Comparison of ENCODE assay signal across 8 cellular contexts in the genomic region with DNA sequence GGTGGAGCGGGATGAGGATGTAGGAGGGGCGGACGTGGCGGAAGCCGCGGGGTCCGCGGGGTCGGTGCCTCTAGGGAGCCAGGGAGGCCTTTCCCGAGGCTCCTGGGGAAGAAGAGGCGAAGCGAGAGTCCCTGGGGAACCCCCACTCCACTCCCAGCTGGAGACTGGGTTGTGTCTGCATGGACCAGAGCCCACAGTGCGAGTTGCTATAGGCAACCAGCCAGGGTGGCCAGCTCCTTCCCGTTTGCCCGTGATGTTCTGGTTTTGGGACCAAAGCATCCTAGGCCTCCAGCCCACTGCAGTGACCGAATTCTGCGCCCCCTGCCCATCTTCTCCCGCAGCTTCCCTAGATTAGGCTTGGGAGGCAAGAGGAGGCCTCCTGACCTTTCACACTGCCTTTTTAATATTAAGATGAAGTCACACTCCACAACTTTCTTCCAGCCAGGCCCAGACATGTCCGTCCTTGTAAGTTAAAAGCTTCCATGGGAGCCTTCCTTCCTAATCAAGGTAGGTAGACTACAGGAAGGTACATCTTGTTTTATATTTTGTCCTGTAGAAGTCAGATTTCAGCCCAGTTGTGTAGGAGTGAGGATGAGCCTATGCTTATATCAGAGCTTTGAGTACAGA. TPM values are rescaled to one million over a fixed set of nuclear protein-coding genes. Genes with fewer than 3 reads are reported as not detected.
DNase-seq lines count a peak whose midpoint lies in the region; ATAC-seq, FAIRE-seq and TF ChIP-seq lines count a peak whose summit lies in the region.

No MANE protein-coding gene starts in this region.

- ATAC-seq in GM18511 (IDR thresholded peaks at IDR 0.05; ENCODE audit: unreplicated experiment) (peak; percentile 34), HG03103 (IDR thresholded peaks at IDR 0.05; ENCODE audit: low read depth, unreplicated experiment) (peak; percentile 22), upper lobe of left lung (ENCODE audit: low FRiP score in 2 of 2) (peak; percentile 63 to 64)

- H3K27ac ChIP-seq in ectodermal cell (ENCODE audit: insufficient read depth, low read depth, low read length, poor library complexity, severe bottlenecking), result no peak overlapping the region
- peak overlapping the region; percentile 96 to 99 (median 98) for H3K27ac ChIP-seq in upper lobe of left lung

- H3K4me1 Mint-ChIP-seq in mesothelial cell of epicardium, result peaks cover 14% of the 10 kb centered on the region

- WGBS in ectodermal cell, 2 experiments, result 8% methylated on average over 19 of the region's 19 CpGs
- 2 to 5% methylated on average over 11 to 18 of the region's 19 CpGs for WGBS in upper lobe of left lung, 2 donors

- no peak for TF ChIP-seq POLR2A in upper lobe of left lung (IDR thresholded peaks at IDR 0.05)

- DNase-seq in AG10803 (ENCODE audit: low read depth) (peak; percentile 80), RPMI7951 (ENCODE audit: low read depth) (peak; percentile 55), mesothelial cell of epicardium (ENCODE audit: low spot score in 2 of 2, unreplicated experiment in 2 of 2) (no peak), upper lobe of left lung (peak in 1 of 2 donors; percentile 65), frontal cortex (ENCODE audit: low spot score in 2 of 2) (no peak)

- H3K4me3 ChIP-seq in AG10803 (ENCODE audit: low read length) (peak overlapping the region; percentile 80), ectodermal cell (ENCODE audit: insufficient read depth, low read depth, low read length) (peak overlapping the region; percentile 52), upper lobe of left lung (peak overlapping the region; percentile 58 to 90 (median 75))

- peaks cover 5% of the 10 kb centered on the region for H3K36me3 ChIP-seq in ectodermal cell (ENCODE audit: control insufficient read depth, insufficient read depth, low read length)
- H3K36me3 ChIP-seq in upper lobe of left lung, result peaks cover 0 to 10% (median 2%) of the 10 kb centered on the region in 4 donors

- H3K27me3 Mint-ChIP-seq in mesothelial cell of epicardium (ENCODE audit: low read depth), result no peaks in the 10 kb centered on the region

- H3K36me3 Mint-ChIP-seq in mesothelial cell of epicardium, result peaks cover 8% of the 10 kb centered on the region

- FAIRE-seq in frontal cortex (lab: Jason Lieb, UNC), result no peak

- no peak for TF ChIP-seq EP300 in upper lobe of left lung (IDR thresholded peaks at IDR 0.05)

- no peaks in the 10 kb centered on the region for H3K9me3 Mint-ChIP-seq in mesothelial cell of epicardium

- H3K27ac Mint-ChIP-seq in mesothelial cell of epicardium, result peak overlapping the region; percentile 85

- H3K4me3 Mint-ChIP-seq in mesothelial cell of epicardium, result peak overlapping the region; percentile 92

- peaks cover 7% of the 10 kb centered on the region for H3K4me1 ChIP-seq in ectodermal cell (ENCODE audit: control insufficient read depth, insufficient read depth, low read length)
- H3K4me1 ChIP-seq in upper lobe of left lung, result peaks cover 11 to 29% (median 15%) of the 10 kb centered on the region in 4 donors

- H3K27me3 ChIP-seq in ectodermal cell (ENCODE audit: control insufficient read depth, insufficient read depth, low read length, poor library complexity, severe bottlenecking) (no peaks in the 10 kb centered on the region), upper lobe of left lung (no peaks in the 10 kb centered on the region)

- H3K9me3 ChIP-seq in ectodermal cell (ENCODE audit: control insufficient read depth, low read length) (no peaks in the 10 kb centered on the region), upper lobe of left lung (no peaks in the 10 kb centered on the region)

- TF ChIP-seq CTCF in AG10803 (conservative IDR thresholded peaks at IDR 0.05; ENCODE audit: low read length), result no peak
- no peak for TF ChIP-seq CTCF in mesothelial cell of epicardium (IDR thresholded peaks at IDR 0.05; ENCODE audit: unreplicated experiment)
- TF ChIP-seq CTCF in upper lobe of left lung (IDR thresholded peaks at IDR 0.05), result no peak

RNA-seq across cellular contexts. Expression of a gene that starts 0.5 kb away (rescaled TPM):
- total RNA-seq in RPMI7951 (2014; rRNA removed; shearing (Covaris generic)), result 75.6 and 92.5 TPM in 2 replicates
- polyA plus RNA-seq in ectodermal cell (2013, experiment 1 of 4), result 113 TPM
- polyA plus RNA-seq in ectodermal cell (2013, experiment 2 of 4), result 104 TPM
- polyA plus RNA-seq in ectodermal cell (2013, experiment 3 of 4), result 90.3 TPM
- polyA plus RNA-seq in ectodermal cell (2013, experiment 4 of 4), result 101 TPM
- total RNA-seq in mesothelial cell of epicardium (63.2 to 85.1 TPM (median 65.4 TPM) in 3 replicates), upper lobe of left lung (10 to 100 TPM; 19.4 to 50.3 (median 45.8) TPM), frontal cortex (75.4 TPM)

RNA-seq across cellular contexts. Expression of a gene that starts 42.6 kb away (rescaled TPM):
- 4.4 and 4.8 TPM in 2 replicates for total RNA-seq in RPMI7951 (2014; rRNA removed; shearing (Covaris generic))
- polyA plus RNA-seq in ectodermal cell (2013, experiment 1 of 4), result 0.17 TPM
- polyA plus RNA-seq in ectodermal cell (2013, experiment 2 of 4), result 0.30 TPM
- 0.16 TPM for polyA plus RNA-seq in ectodermal cell (2013, experiment 3 of 4)
- polyA plus RNA-seq in ectodermal cell (2013, experiment 4 of 4), result 0.24 TPM
- total RNA-seq in mesothelial cell of epicardium (0.89 to 1.3 TPM (median 0.90 TPM) in 3 replicates), upper lobe of left lung (1 to 10 TPM; 2.4 to 9.9 (median 6.5) TPM), frontal cortex (1.2 TPM)

RNA-seq across cellular contexts. Expression of a gene that starts 43.0 kb away (rescaled TPM):
- total RNA-seq in RPMI7951 (2014; rRNA removed; shearing (Covaris generic)), result 2.3 and 3.0 TPM in 2 replicates
- 11.0 TPM for polyA plus RNA-seq in ectodermal cell (2013, experiment 1 of 4)
- polyA plus RNA-seq in ectodermal cell (2013, experiment 2 of 4), result 12.4 TPM
- 7.8 TPM for polyA plus RNA-seq in ectodermal cell (2013, experiment 3 of 4)
- polyA plus RNA-seq in ectodermal cell (2013, experiment 4 of 4), result 12.0 TPM
- total RNA-seq in mesothelial cell of epicardium (7.8 to 11.4 TPM (median 9.0 TPM) in 3 replicates), upper lobe of left lung (10 to 100 TPM in 2 of 6 donors, 1 to 10 TPM in 4; 3.6 to 16.8 (median 7.7) TPM), frontal cortex (5.7 TPM)

Comparison
In these comparisons a context has a peak if more than half of its experiments do, and no peak if none do; other contexts are left out.
1. DNase-seq: peak in AG10803 (single experiment) and RPMI7951 (single experiment); none in mesothelial cell of epicardium (0 of 2) and frontal cortex (0 of 2).
2. Peak in every context shown above with its lines, with median percentiles within 50 percentile points of each other: H3K4me3 ChIP-seq and ATAC-seq.